ENCODE assay signal across 25 cellular contexts in the genomic region with DNA sequence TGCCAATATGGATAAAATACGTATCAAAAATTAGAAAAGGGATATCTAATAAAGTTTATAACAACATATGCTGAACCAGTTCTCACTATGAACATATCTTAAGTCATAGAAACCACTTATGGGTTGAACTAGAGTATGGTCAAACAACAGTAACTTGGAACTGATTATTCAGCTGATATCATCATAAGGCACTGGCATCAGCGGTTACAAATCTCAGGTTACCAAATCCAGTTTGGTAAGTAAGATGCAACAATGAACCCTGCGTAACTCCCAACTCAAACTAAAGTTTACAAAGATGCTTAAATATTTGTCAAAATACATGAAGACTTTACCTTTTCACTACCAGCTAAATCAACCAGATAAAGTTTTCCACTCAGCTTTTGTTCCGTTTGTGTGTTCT. TPM values are rescaled to one million over a fixed set of nuclear protein-coding genes. Genes with fewer than 3 reads are reported as not detected.
DNase-seq lines count a peak whose midpoint lies in the region; ATAC-seq and TF ChIP-seq lines count a peak whose summit lies in the region.
"Had no signal": no experiment of that assay in that cellular context is flagged by ENCODE, and none has a peak within 500 bp of the region (broad histone marks: within the 10 kb centered on the region; RNA-seq: fewer than 3 reads in every experiment).

No MANE protein-coding gene starts in this region.

- intact Hi-C loops in CD4-positive, alpha-beta T cell (cut with DNase I, micrococcal nuclease), result loop anchor here in 1 of 2 experiments (10.0 kb wide), 1 partner anchor 238 kb away; no protein-coding TSS in a partner anchor

- H3K9me3 ChIP-seq in CD4-positive, alpha-beta T cell (ENCODE audit: control insufficient read depth, low read length), result no peaks in the 10 kb centered on the region
- no peaks in the 10 kb centered on the region for H3K9me3 ChIP-seq in T-helper 17 cell (ENCODE audit: control insufficient read depth, low read length, poor library complexity, severe bottlenecking)
- H3K9me3 ChIP-seq: BLaER1 treated with 17β-estradiol and CSF1 and Interleukin-3, amounts not matched to agents 10 nM and 100 nM; HAP-1; SK-N-SH had no signal

- peaks cover 12 to 50% of the 10 kb centered on the region in 2 donors for H3K36me3 Mint-ChIP-seq in activated T-cell treated with anti-CD3 and anti-CD28 coated beads, Interleukin-2, amount 50 U/mL, for 72 hours (ENCODE audit: insufficient read depth in 2 of 2)
- H3K36me3 Mint-ChIP-seq in CD4-positive, alpha-beta T cell (ENCODE audit: low read depth), result peaks cover 91% of the 10 kb centered on the region
- H3K36me3 Mint-ChIP-seq in T-helper 17 cell (ENCODE audit: low read depth), result peaks cover 12% of the 10 kb centered on the region
- H3K36me3 Mint-ChIP-seq in mesothelial cell of epicardium, result peaks cover 51% of the 10 kb centered on the region
- peaks cover 38% of the 10 kb centered on the region for H3K36me3 Mint-ChIP-seq in natural killer cell treated with Interleukin-12 subunit alpha and Interleukin-12 subunit beta and Interleukin-15 and Interleukin-18, amount 100 ng/mL, for 72 hours

- no peak overlapping the region for H3K4me3 Mint-ChIP-seq in activated T-cell treated with anti-CD3 and anti-CD28 coated beads, Interleukin-2, amount 50 U/mL, for 72 hours
- H3K4me3 Mint-ChIP-seq in CD4-positive, alpha-beta T cell, result no peak overlapping the region
- no peak overlapping the region for H3K4me3 Mint-ChIP-seq in T-helper 17 cell
- H3K4me3 Mint-ChIP-seq in mesothelial cell of epicardium, result no peak overlapping the region
- no peak overlapping the region for H3K4me3 Mint-ChIP-seq in natural killer cell treated with Interleukin-12 subunit alpha and Interleukin-12 subunit beta and Interleukin-15 and Interleukin-18, amount 100 ng/mL, for 72 hours
- H3K4me3 Mint-ChIP-seq: CD4-positive, alpha-beta memory T cell; GM23338; HFFc6 had no signal

- no peak for ATAC-seq in activated T-cell treated with anti-CD3 and anti-CD28 coated beads, Interleukin-2, amount 50 U/mL, for 72 hours (replicated peaks in 1 of 2)
- no peak for ATAC-seq in CD4-positive, alpha-beta T cell (ENCODE audit: poor library complexity)
- no peak for ATAC-seq in T-helper 17 cell
- no peak for ATAC-seq in GM21390 (IDR thresholded peaks at IDR 0.05; ENCODE audit: unreplicated experiment)
- ATAC-seq in natural killer cell treated with Interleukin-12 subunit alpha and Interleukin-12 subunit beta and Interleukin-15 and Interleukin-18, amount 100 ng/mL, for 72 hours, result no peak
- ATAC-seq: GM23338, Panc1 had no signal

- H3K27me3 ChIP-seq in CD4-positive, alpha-beta T cell (ENCODE audit: control insufficient read depth, insufficient read depth, low read length), result no peaks in the 10 kb centered on the region
- H3K27me3 ChIP-seq: BLaER1 treated with 17β-estradiol and CSF1 and Interleukin-3, amounts not matched to agents 10 nM and 100 nM had no signal

- no peaks in the 10 kb centered on the region for H3K9me3 Mint-ChIP-seq in activated T-cell treated with anti-CD3 and anti-CD28 coated beads, Interleukin-2, amount 50 U/mL, for 72 hours
- H3K9me3 Mint-ChIP-seq in CD4-positive, alpha-beta T cell, result no peaks in the 10 kb centered on the region
- no peaks in the 10 kb centered on the region for H3K9me3 Mint-ChIP-seq in mesothelial cell of epicardium
- H3K9me3 Mint-ChIP-seq in natural killer cell treated with Interleukin-12 subunit alpha and Interleukin-12 subunit beta and Interleukin-15 and Interleukin-18, amount 100 ng/mL, for 72 hours, result no peaks in the 10 kb centered on the region
- H3K9me3 Mint-ChIP-seq: CD4-positive, alpha-beta memory T cell; GM23338; HFFc6 had no signal

- no peak overlapping the region for H3K27ac ChIP-seq in CD4-positive, alpha-beta T cell (ENCODE audit: low read depth, low read length)
- H3K27ac ChIP-seq: BLaER1 treated with 17β-estradiol and CSF1 and Interleukin-3, amounts not matched to agents 10 nM and 100 nM had no signal

- POLR2A ChIA-PET in CD4-positive, alpha-beta T cell (lab: Charles Lee), result no interaction called here

- CTCF ChIA-PET in CD4-positive, alpha-beta T cell (lab: Charles Lee), result no interaction called here

- H3K27me3 Mint-ChIP-seq in activated T-cell treated with anti-CD3 and anti-CD28 coated beads, Interleukin-2, amount 50 U/mL, for 72 hours (ENCODE audit: low read depth), result no peaks in the 10 kb centered on the region
- no peaks in the 10 kb centered on the region for H3K27me3 Mint-ChIP-seq in CD4-positive, alpha-beta T cell
- H3K27me3 Mint-ChIP-seq in T-helper 17 cell (no peaks in the 10 kb centered on the region), mesothelial cell of epicardium (ENCODE audit: low read depth) (no peaks in the 10 kb centered on the region)
- no peaks in the 10 kb centered on the region for H3K27me3 Mint-ChIP-seq in natural killer cell treated with Interleukin-12 subunit alpha and Interleukin-12 subunit beta and Interleukin-15 and Interleukin-18, amount 100 ng/mL, for 72 hours
- H3K27me3 Mint-ChIP-seq: CD4-positive, alpha-beta memory T cell had no signal

- peaks cover 12% of the 10 kb centered on the region for H3K4me1 Mint-ChIP-seq in activated T-cell treated with anti-CD3 and anti-CD28 coated beads, Interleukin-2, amount 50 U/mL, for 72 hours (ENCODE audit: low read depth)
- H3K4me1 Mint-ChIP-seq in CD4-positive, alpha-beta T cell (ENCODE audit: low read depth), result peaks cover 21% of the 10 kb centered on the region
- peaks cover 24% of the 10 kb centered on the region for H3K4me1 Mint-ChIP-seq in T-helper 17 cell
- H3K4me1 Mint-ChIP-seq in mesothelial cell of epicardium, result peaks cover 24% of the 10 kb centered on the region
- H3K4me1 Mint-ChIP-seq in natural killer cell treated with Interleukin-12 subunit alpha and Interleukin-12 subunit beta and Interleukin-15 and Interleukin-18, amount 100 ng/mL, for 72 hours (ENCODE audit: low read depth in 2 of 2), result peaks cover 6 to 12% of the 10 kb centered on the region in 2 donors

- no peak for TF ChIP-seq CTCF in CD4-positive, alpha-beta T cell (IDR thresholded peaks at IDR 0.05)
- no peak for TF ChIP-seq CTCF in mesothelial cell of epicardium (IDR thresholded peaks at IDR 0.05; ENCODE audit: unreplicated experiment)

- H3K27ac Mint-ChIP-seq in activated T-cell treated with anti-CD3 and anti-CD28 coated beads, Interleukin-2, amount 50 U/mL, for 72 hours, result peak overlapping the region; percentile 45
- peak overlapping the region; percentile 20 for H3K27ac Mint-ChIP-seq in CD4-positive, alpha-beta T cell
- H3K27ac Mint-ChIP-seq in T-helper 17 cell (peak overlapping the region; percentile 51), mesothelial cell of epicardium (peak overlapping the region; percentile 18)
- no peak overlapping the region for H3K27ac Mint-ChIP-seq in natural killer cell treated with Interleukin-12 subunit alpha and Interleukin-12 subunit beta and Interleukin-15 and Interleukin-18, amount 100 ng/mL, for 72 hours
- H3K27ac Mint-ChIP-seq: GM23338, HFFc6 had no signal

- no peak for DNase-seq in activated T-cell treated with anti-CD3 and anti-CD28 coated beads, Interleukin-2, amount 50 U/mL, for 72 hours
- no peak for DNase-seq in activated T-cell treated with anti-CD3 and anti-CD28 coated beads, Interleukin-2, amount 50 U/mL, for 48 hours
- DNase-seq in CD4-positive, alpha-beta T cell, result no peak
- no peak for DNase-seq in T-helper 17 cell
- no peak for DNase-seq in mesothelial cell of epicardium (ENCODE audit: low spot score in 2 of 2, unreplicated experiment in 2 of 2)
- no peak for DNase-seq in cerebellum (ENCODE audit: low spot score)
- no peak for DNase-seq in natural killer cell treated with Interleukin-12 subunit alpha and Interleukin-12 subunit beta and Interleukin-15 and Interleukin-18, amount 100 ng/mL, for 72 hours (ENCODE audit: low spot score)
- DNase-seq: AML-193; CD4-positive, alpha-beta memory T cell; COR-L47; DMS53; HFFc6; KBM-7; MM.1S; NCI-H1694; NCI-H2029 treated with DMSO at 0.1 percent for 48 hours; NCI-H2227 treated with DMSO at 0.1 percent for 48 hours; NCI-H69; SHP77 treated with DMSO at 0.1 percent for 48 hours; SK-N-SH had no signal

RNA-seq across cellular contexts. Expression of gene KIF5B, which starts 19.3 kb away (rescaled TPM):
- total RNA-seq in activated T-cell treated with anti-CD3 and anti-CD28 coated beads, Interleukin-2, amount 50 U/mL, for 72 hours, result 10 to 100 TPM; 68.7 to 74.4 TPM
- 10 to 100 TPM; 58.3 to 59.0 TPM for total RNA-seq in CD4-positive, alpha-beta T cell
- total RNA-seq in T-helper 17 cell, result 10 to 100 TPM; 47.8 to 65.5 TPM
- total RNA-seq in mesothelial cell of epicardium, result 101 to 104 TPM (median 101 TPM) in 3 replicates
- total RNA-seq in cerebellum, result 97.5 TPM
- total RNA-seq in natural killer cell treated with Interleukin-12 subunit alpha and Interleukin-12 subunit beta and Interleukin-15 and Interleukin-18, amount 100 ng/mL, for 72 hours, result 10 to 100 TPM; 81.4 to 90.8 TPM

Comparison
In these comparisons a context has a peak if more than half of its experiments do, and no peak if none do; other contexts are left out.
1. H3K27ac Mint-ChIP-seq: peak in activated T-cell treated with anti-CD3 and anti-CD28 coated beads, Interleukin-2, amount 50 U/mL, for 72 hours (single experiment), CD4-positive, alpha-beta T cell (single experiment), T-helper 17 cell (single experiment) and mesothelial cell of epicardium (single experiment); none in natural killer cell treated with Interleukin-12 subunit alpha and Interleukin-12 subunit beta and Interleukin-15 and Interleukin-18, amount 100 ng/mL, for 72 hours (0 of 2).